25 cellular contexts compared by ENCODE assay signal in the genomic region with DNA sequence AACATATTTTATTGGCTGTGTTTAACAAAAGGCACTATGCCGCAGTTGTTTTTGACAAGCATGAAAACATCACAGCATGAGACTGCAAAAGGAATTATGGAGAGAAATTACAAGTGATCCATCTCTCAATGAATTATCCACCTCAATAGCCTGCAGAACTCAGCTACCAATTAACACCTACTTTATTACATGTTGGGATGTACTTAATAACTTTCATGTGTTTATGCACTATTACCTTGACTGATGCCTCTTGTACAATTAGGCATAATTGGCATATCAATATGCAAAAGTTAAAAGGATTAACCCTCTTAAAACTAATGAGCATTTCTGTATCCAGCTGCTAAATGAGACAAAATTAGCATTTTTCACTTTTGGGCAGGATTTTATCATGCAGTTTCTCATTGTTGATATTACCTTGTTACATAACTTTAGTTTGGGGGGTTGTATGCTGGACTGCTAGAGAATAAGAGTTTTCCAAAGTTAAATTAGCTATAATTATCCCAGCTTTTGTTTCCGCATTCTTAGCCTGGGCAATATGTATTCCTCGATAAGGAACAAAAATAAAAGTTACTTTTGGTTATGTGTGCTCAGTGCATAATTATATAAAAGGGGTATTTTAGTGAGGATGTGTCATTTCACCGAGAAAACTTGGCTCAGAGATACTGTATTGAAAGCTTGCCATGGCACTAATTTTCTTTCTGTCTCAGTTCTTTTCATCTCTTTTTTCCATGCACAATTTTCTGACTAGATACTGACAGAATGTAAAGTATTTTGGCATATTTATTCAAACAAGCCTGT. TPM values are rescaled to one million over a fixed set of nuclear protein-coding genes. Genes with fewer than 3 reads are reported as not detected.
DNase-seq lines count a peak whose midpoint lies in the region; ATAC-seq and TF ChIP-seq lines count a peak whose summit lies in the region.
"Had no signal": no experiment of that assay in that cellular context is flagged by ENCODE, and none has a peak within 500 bp of the region (broad histone marks: within the 10 kb centered on the region; RNA-seq: fewer than 3 reads in every experiment).

No MANE protein-coding gene starts in this region.

- TF ChIP-seq POLR2A in uterus (IDR thresholded peaks at IDR 0.05), result no peak

- H3K9me3 ChIP-seq in uterus, result no peaks in the 10 kb centered on the region
- H3K9me3 ChIP-seq: breast epithelium, Caco-2, colonic mucosa, psoas muscle, transverse colon had no signal

- H3K36me3 Mint-ChIP-seq in activated T-cell treated with anti-CD3 and anti-CD28 coated beads, Interleukin-2, amount 50 U/mL, for 72 hours (ENCODE audit: insufficient read depth in 2 of 2), result peaks cover 4 to 13% of the 10 kb centered on the region in 2 donors
- peaks cover 4% of the 10 kb centered on the region for H3K36me3 Mint-ChIP-seq in IgD-negative memory B cell
- peaks cover 53% of the 10 kb centered on the region for H3K36me3 Mint-ChIP-seq in activated T-helper 17 cell treated with anti-CD3 and anti-CD28 coated beads, Interleukin-2, amount 50 U/mL, for 72 hours (ENCODE audit: low read depth)
- peaks cover 31% of the 10 kb centered on the region for H3K36me3 Mint-ChIP-seq in stimulated activated memory B cell treated with anti-CD40 and anti-IgM and Interleukin-4, amounts not matched to agents 10 μg/mL and 1 μg/mL and 100 μg/mL, for 72 hours

- no peaks in the 10 kb centered on the region for H3K4me1 ChIP-seq in uterus
- H3K4me1 ChIP-seq: breast epithelium, Caco-2, colonic mucosa, psoas muscle, transverse colon had no signal

- H3K27ac ChIP-seq in uterus (no peak overlapping the region), brain microvascular endothelial cell (no peak overlapping the region)
- H3K27ac ChIP-seq: breast epithelium, colonic mucosa, psoas muscle, transverse colon had no signal

- H3K27me3 Mint-ChIP-seq in activated T-cell treated with anti-CD3 and anti-CD28 coated beads, Interleukin-2, amount 50 U/mL, for 72 hours (ENCODE audit: low read depth), result no peaks in the 10 kb centered on the region
- H3K27me3 Mint-ChIP-seq in IgD-negative memory B cell, result no peaks in the 10 kb centered on the region
- H3K27me3 Mint-ChIP-seq in activated T-helper 17 cell treated with anti-CD3 and anti-CD28 coated beads, Interleukin-2, amount 50 U/mL, for 72 hours, result no peaks in the 10 kb centered on the region
- no peaks in the 10 kb centered on the region for H3K27me3 Mint-ChIP-seq in stimulated activated memory B cell treated with anti-CD40 and anti-IgM and Interleukin-4, amounts not matched to agents 10 μg/mL and 1 μg/mL and 100 μg/mL, for 72 hours

- intact Hi-C loops in uterus (cut with DNase I; ENCODE audit: low total_unique reads), result no loop called here

- ATAC-seq in activated T-cell treated with anti-CD3 and anti-CD28 coated beads, Interleukin-2, amount 50 U/mL, for 72 hours (replicated peaks in 1 of 2), result no peak
- ATAC-seq in activated T-helper 17 cell treated with anti-CD3 and anti-CD28 coated beads, Interleukin-2, amount 50 U/mL, for 72 hours (replicated peaks), result peak; percentile 33
- ATAC-seq in stimulated activated memory B cell treated with anti-CD40 and anti-IgM and Interleukin-4, amounts not matched to agents 10 μg/mL and 1 μg/mL and 100 μg/mL, for 72 hours, result no peak
- ATAC-seq: left colon, psoas muscle had no signal

- no peak overlapping the region for H3K27ac Mint-ChIP-seq in activated T-cell treated with anti-CD3 and anti-CD28 coated beads, Interleukin-2, amount 50 U/mL, for 72 hours
- H3K27ac Mint-ChIP-seq in IgD-negative memory B cell, result peak overlapping the region in 2 of 3 donors; percentile 69 to 96
- no peak overlapping the region for H3K27ac Mint-ChIP-seq in activated T-helper 17 cell treated with anti-CD3 and anti-CD28 coated beads, Interleukin-2, amount 50 U/mL, for 72 hours
- H3K27ac Mint-ChIP-seq in stimulated activated memory B cell treated with anti-CD40 and anti-IgM and Interleukin-4, amounts not matched to agents 10 μg/mL and 1 μg/mL and 100 μg/mL, for 72 hours, result peak overlapping the region; percentile 77
- H3K27ac Mint-ChIP-seq: endodermal cell, H9 had no signal

- no peaks in the 10 kb centered on the region for H3K36me3 ChIP-seq in uterus
- H3K36me3 ChIP-seq in brain microvascular endothelial cell (replicated peaks), result no peaks in the 10 kb centered on the region
- H3K36me3 ChIP-seq: breast epithelium, colonic mucosa, transverse colon had no signal

- no peak overlapping the region for H3K4me3 ChIP-seq in uterus
- no peak overlapping the region for H3K4me3 ChIP-seq in brain microvascular endothelial cell (ENCODE audit: low read depth, low read length)
- H3K4me3 ChIP-seq: breast epithelium, colonic mucosa, psoas muscle, transverse colon had no signal

- H3K9me3 Mint-ChIP-seq in activated T-cell treated with anti-CD3 and anti-CD28 coated beads, Interleukin-2, amount 50 U/mL, for 72 hours, result no peaks in the 10 kb centered on the region
- no peaks in the 10 kb centered on the region for H3K9me3 Mint-ChIP-seq in IgD-negative memory B cell
- H3K9me3 Mint-ChIP-seq in activated T-helper 17 cell treated with anti-CD3 and anti-CD28 coated beads, Interleukin-2, amount 50 U/mL, for 72 hours, result no peaks in the 10 kb centered on the region
- H3K9me3 Mint-ChIP-seq in stimulated activated memory B cell treated with anti-CD40 and anti-IgM and Interleukin-4, amounts not matched to agents 10 μg/mL and 1 μg/mL and 100 μg/mL, for 72 hours, result peaks cover 3% of the 10 kb centered on the region
- H3K9me3 Mint-ChIP-seq: endodermal cell, H9 had no signal

- H3K27me3 ChIP-seq in uterus (no peaks in the 10 kb centered on the region), brain microvascular endothelial cell (replicated peaks) (no peaks in the 10 kb centered on the region)
- H3K27me3 ChIP-seq: breast epithelium, colonic mucosa, transverse colon had no signal

- H3K4me3 Mint-ChIP-seq in activated T-cell treated with anti-CD3 and anti-CD28 coated beads, Interleukin-2, amount 50 U/mL, for 72 hours, result peak overlapping the region; percentile 31 to 35
- H3K4me3 Mint-ChIP-seq in IgD-negative memory B cell, result peak overlapping the region in 2 of 4 donors; percentile 73 to 91
- H3K4me3 Mint-ChIP-seq in activated T-helper 17 cell treated with anti-CD3 and anti-CD28 coated beads, Interleukin-2, amount 50 U/mL, for 72 hours, result peak overlapping the region; percentile 39
- H3K4me3 Mint-ChIP-seq in stimulated activated memory B cell treated with anti-CD40 and anti-IgM and Interleukin-4, amounts not matched to agents 10 μg/mL and 1 μg/mL and 100 μg/mL, for 72 hours, result no peak overlapping the region
- H3K4me3 Mint-ChIP-seq: endodermal cell, H9 had no signal

- TF ChIP-seq CTCF in uterus (IDR thresholded peaks at IDR 0.05) (no peak), brain microvascular endothelial cell (IDR thresholded peaks at IDR 0.05; ENCODE audit: low read depth, low read length, missing control alignments) (no peak)

- in situ Hi-C loops in brain microvascular endothelial cell (cut with HindIII; ENCODE audit: low pct_ligation_motif_present, low sequenced_read_pairs), result no loop called here

- DNase-seq in activated T-cell treated with anti-CD3 and anti-CD28 coated beads, Interleukin-2, amount 50 U/mL, for 72 hours, result no peak
- DNase-seq in activated T-cell treated with anti-CD3 and anti-CD28 coated beads, Interleukin-2, amount 50 U/mL, for 48 hours, result no peak
- no peak for DNase-seq in uterus
- no peak for DNase-seq in brain microvascular endothelial cell
- no peak for DNase-seq in SHP77 (lab: John Stamatoyannopoulos, UW)
- DNase-seq: activated CD8-positive, alpha-beta memory T cell treated with anti-CD3 and anti-CD28 coated beads, Interleukin-2, amount 50 U/mL, for 48 hours; Caco-2; colonic mucosa; endodermal cell; H9; KBM-7; left colon; mesendoderm; NCI-H187; NCI-H345; psoas muscle; stimulated activated CD4-positive, alpha-beta T cell treated with anti-CD3 and anti-CD28 coated beads, Interleukin-2, amount 100 ng/mL, for 24 hours; stimulated activated naive CD4-positive, alpha-beta T cell treated with Interleukin-2 at 50 U/mL for 16 hours; SW 1271; transverse colon had no signal

- peaks cover 76% of the 10 kb centered on the region for H3K4me1 Mint-ChIP-seq in activated T-cell treated with anti-CD3 and anti-CD28 coated beads, Interleukin-2, amount 50 U/mL, for 72 hours (ENCODE audit: low read depth)
- H3K4me1 Mint-ChIP-seq in IgD-negative memory B cell, result peaks cover 59 to 73% (median 63%) of the 10 kb centered on the region in 3 donors
- H3K4me1 Mint-ChIP-seq in activated T-helper 17 cell treated with anti-CD3 and anti-CD28 coated beads, Interleukin-2, amount 50 U/mL, for 72 hours, result peaks cover 52% of the 10 kb centered on the region
- H3K4me1 Mint-ChIP-seq in stimulated activated memory B cell treated with anti-CD40 and anti-IgM and Interleukin-4, amounts not matched to agents 10 μg/mL and 1 μg/mL and 100 μg/mL, for 72 hours, result peaks cover 82% of the 10 kb centered on the region

RNA-seq across cellular contexts. Expression of a gene that starts 28.0 kb away (rescaled TPM):
- total RNA-seq in activated T-cell treated with anti-CD3 and anti-CD28 coated beads, Interleukin-2, amount 50 U/mL, for 72 hours, result 100 to 1,000 TPM in 1 of 2 donors, 10 to 100 TPM in 1; 94.6 to 111 TPM
- 190 TPM for polyA plus RNA-seq in IgD-negative memory B cell
- 10 to 100 TPM; 93.3 to 98.3 TPM for total RNA-seq in activated T-helper 17 cell treated with anti-CD3 and anti-CD28 coated beads, Interleukin-2, amount 50 U/mL, for 72 hours
- 10 to 100 TPM in 1 of 4 donors, 1 to 10 TPM in 2, under 1 TPM in 1; 0.88 to 28.4 (median 6.6) TPM for total RNA-seq in uterus
- total RNA-seq: Caco-2, glomerular endothelial cell, H9 had no signal

Comparison
In these comparisons a context has a peak if more than half of its experiments do, and no peak if none do; other contexts are left out.
1. H3K27ac Mint-ChIP-seq: peak in IgD-negative memory B cell (2 of 3) and stimulated activated memory B cell treated with anti-CD40 and anti-IgM and Interleukin-4, amounts not matched to agents 10 μg/mL and 1 μg/mL and 100 μg/mL, for 72 hours (single experiment); none in activated T-cell treated with anti-CD3 and anti-CD28 coated beads, Interleukin-2, amount 50 U/mL, for 72 hours (single experiment) and activated T-helper 17 cell treated with anti-CD3 and anti-CD28 coated beads, Interleukin-2, amount 50 U/mL, for 72 hours (single experiment).